26 cellular contexts compared by ENCODE assay signal in the genomic region with DNA sequence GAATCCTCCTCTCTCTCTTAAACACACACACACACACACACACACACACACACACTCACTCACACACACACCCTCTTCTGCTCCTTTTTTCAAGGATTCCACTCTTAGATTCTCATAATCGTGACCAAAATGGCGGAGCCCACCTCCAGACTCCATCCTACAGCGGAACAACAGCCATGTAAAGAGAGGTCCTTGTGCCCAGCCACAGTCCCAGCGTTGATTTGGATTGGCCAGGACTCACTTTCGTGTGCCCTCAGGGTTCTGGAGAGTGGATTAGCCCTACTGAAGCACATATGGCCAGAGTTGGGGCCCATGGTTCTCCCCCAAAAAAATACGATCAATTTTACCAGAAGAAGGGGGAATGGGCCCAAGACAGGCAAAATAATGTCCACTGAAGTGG.
DNase-seq lines count a peak whose midpoint lies in the region; ATAC-seq, FAIRE-seq and TF ChIP-seq lines count a peak whose summit lies in the region.
"Had no signal": no experiment of that assay in that cellular context is flagged by ENCODE, and none has a peak within 500 bp of the region (broad histone marks: within the 10 kb centered on the region; RNA-seq: fewer than 3 reads in every experiment).

No MANE protein-coding gene starts in this region.

- H3K27me3 ChIP-seq in KMS-11 (ENCODE audit: insufficient read depth, low read depth), result no peaks in the 10 kb centered on the region
- H3K27me3 ChIP-seq in endothelial cell of umbilical vein (ENCODE audit: control insufficient read depth in 2 of 2, insufficient read depth in 2 of 2, low read length in 2 of 2), result no peaks in the 10 kb centered on the region
- H3K27me3 ChIP-seq: heart left ventricle, MG63, pancreas, SJSA1, thyroid gland had no signal

- no peak for TF ChIP-seq POLR2A in endothelial cell of umbilical vein (IDR thresholded peaks at IDR 0.05; ENCODE audit: low read depth, low read length)

- H3K9me3 Mint-ChIP-seq in activated CD4-positive, alpha-beta memory T cell treated with anti-CD3 and anti-CD28 coated beads for 36 hours, result no peaks in the 10 kb centered on the region
- peaks cover 2% of the 10 kb centered on the region for H3K9me3 Mint-ChIP-seq in activated CD4-positive, alpha-beta memory T cell treated with anti-CD3 and anti-CD28 coated beads, Interleukin-2, amount 10 ng/mL, durations not matched to agents 7 days and 5 days
- no peaks in the 10 kb centered on the region for H3K9me3 Mint-ChIP-seq in stimulated activated effector memory CD8-positive, alpha-beta T cell treated with anti-CD3 and anti-CD28 coated beads, Interleukin-12 subunit alpha, Interleukin-12 subunit beta, amount 100 ng/mL, for 72 hours
- H3K9me3 Mint-ChIP-seq: mesothelial cell of epicardium; naive thymus-derived CD8-positive, alpha-beta T cell; stimulated activated naive CD8-positive, alpha-beta T cell treated with anti-CD3 and anti-CD28 coated beads, Interleukin-15, amount 100 ng/mL, for 72 hours had no signal

- no peaks in the 10 kb centered on the region for H3K9me3 ChIP-seq in endothelial cell of umbilical vein (replicated peaks; ENCODE audit: control insufficient read depth, insufficient read depth, low read length)
- H3K9me3 ChIP-seq: heart left ventricle, MG63, pancreas, SJSA1, thyroid gland had no signal

- intact Hi-C loops in activated CD4-positive, alpha-beta memory T cell treated with anti-CD3 and anti-CD28 coated beads for 36 hours (cut with micrococcal nuclease), result loop anchor here (1.0 kb wide), 4 partner anchors 19 to 38 kb away; no protein-coding TSS in a partner anchor
- intact Hi-C loops in endothelial cell of umbilical vein (cut with micrococcal nuclease) (loop anchor here (5.0 kb wide), 2 partner anchors 318 to 522 kb away; a partner anchor contains a TSS), Right ventricle myocardium superior (cut with DNase I) (no loop called here)

- no peaks in the 10 kb centered on the region for H3K36me3 ChIP-seq in KMS-11 (ENCODE audit: insufficient read depth)
- no peaks in the 10 kb centered on the region for H3K36me3 ChIP-seq in endothelial cell of umbilical vein (ENCODE audit: control insufficient read depth in 2 of 2, extremely low read depth in 1 of 2, insufficient read depth in 2 of 2, low read length in 2 of 2)
- H3K36me3 ChIP-seq: heart left ventricle, MG63, pancreas, SJSA1, thyroid gland had no signal

- CTCF ChIA-PET in activated CD4-positive, alpha-beta memory T cell treated with anti-CD3 and anti-CD28 coated beads for 36 hours (lab: Charles Lee), result interaction anchor here (1.0 kb wide), 1 partner anchor 41 kb away, joined by 3 read pairs; no protein-coding TSS in a partner anchor
- CTCF ChIA-PET in activated CD4-positive, alpha-beta memory T cell treated with anti-CD3 and anti-CD28 coated beads, Interleukin-2, amount 10 ng/mL, durations not matched to agents 7 days and 5 days (lab: Charles Lee), result no interaction called here
- CTCF ChIA-PET in endothelial cell of umbilical vein (lab: Charles Lee), result interaction anchor here (6.4 kb wide), 1 partner anchor 41 kb away, joined by 62 read pairs; no protein-coding TSS in a partner anchor

- H3K4me1 ChIP-seq in KMS-11 (ENCODE audit: low read depth, poor library complexity, severe bottlenecking), result peaks cover 95% of the 10 kb centered on the region
- H3K4me1 ChIP-seq in endothelial cell of umbilical vein (ENCODE audit: control insufficient read depth, extremely low read depth, insufficient read depth, low read length), result peaks cover 49% of the 10 kb centered on the region

- H3K4me1 Mint-ChIP-seq in activated CD4-positive, alpha-beta memory T cell treated with anti-CD3 and anti-CD28 coated beads for 36 hours (ENCODE audit: low read depth), result peaks cover 48% of the 10 kb centered on the region
- peaks cover 51% of the 10 kb centered on the region for H3K4me1 Mint-ChIP-seq in activated CD4-positive, alpha-beta memory T cell treated with anti-CD3 and anti-CD28 coated beads, Interleukin-2, amount 10 ng/mL, durations not matched to agents 7 days and 5 days
- peaks cover 69% of the 10 kb centered on the region for H3K4me1 Mint-ChIP-seq in stimulated activated effector memory CD8-positive, alpha-beta T cell treated with anti-CD3 and anti-CD28 coated beads, Interleukin-12 subunit alpha, Interleukin-12 subunit beta, amount 100 ng/mL, for 72 hours

- ATAC-seq in stimulated activated effector memory CD8-positive, alpha-beta T cell treated with anti-CD3 and anti-CD28 coated beads, Interleukin-12 subunit alpha, Interleukin-12 subunit beta, amount 100 ng/mL, for 72 hours, result no peak
- ATAC-seq in Right ventricle myocardium superior (ENCODE audit: poor library complexity), result no peak
- ATAC-seq: naive thymus-derived CD8-positive, alpha-beta T cell had no signal

- no TSS peak for BruUV-seq in endothelial cell of umbilical vein (replicated peaks; lab: Mats Ljungman, UMichigan)

- POLR2A ChIA-PET in activated CD4-positive, alpha-beta memory T cell treated with anti-CD3 and anti-CD28 coated beads for 36 hours (lab: Charles Lee), result interaction anchor here (1.2 kb wide), 1 partner anchor 103 kb away, joined by 4 read pairs; no protein-coding TSS in a partner anchor
- POLR2A ChIA-PET in activated CD4-positive, alpha-beta memory T cell treated with anti-CD3 and anti-CD28 coated beads, Interleukin-2, amount 10 ng/mL, durations not matched to agents 7 days and 5 days (lab: Charles Lee), result interaction anchor here (2.7 kb wide), 1 partner anchor 20 kb away, joined by 6 read pairs; no protein-coding TSS in a partner anchor
- POLR2A ChIA-PET in endothelial cell of umbilical vein (lab: Charles Lee), result no interaction called here

- H3K27ac ChIP-seq in KMS-11 (peak overlapping the region; percentile 69), endothelial cell of umbilical vein (ENCODE audit: insufficient read depth, low read depth, low read length) (peak overlapping the region; percentile 85)
- H3K27ac ChIP-seq: SJSA1 had no signal

- dilution Hi-C loops in endothelial cell of umbilical vein (cut with MboI; ENCODE audit: extremely low pct_ligation_motif_present, low sequenced_read_pairs), result no loop called here

- H3K4me3 Mint-ChIP-seq in activated CD4-positive, alpha-beta memory T cell treated with anti-CD3 and anti-CD28 coated beads for 36 hours, result no peak overlapping the region
- H3K4me3 Mint-ChIP-seq in activated CD4-positive, alpha-beta memory T cell treated with anti-CD3 and anti-CD28 coated beads, Interleukin-2, amount 10 ng/mL, durations not matched to agents 7 days and 5 days, result no peak overlapping the region
- no peak overlapping the region for H3K4me3 Mint-ChIP-seq in stimulated activated effector memory CD8-positive, alpha-beta T cell treated with anti-CD3 and anti-CD28 coated beads, Interleukin-12 subunit alpha, Interleukin-12 subunit beta, amount 100 ng/mL, for 72 hours
- H3K4me3 Mint-ChIP-seq: activated CD4-positive, alpha-beta T cell treated with anti-CD3 and anti-CD28 coated beads for 36 hours; B cell; mesothelial cell of epicardium; naive thymus-derived CD8-positive, alpha-beta T cell had no signal

- H4K20me1 ChIP-seq in KMS-11 (ENCODE audit: insufficient read depth), result no peaks in the 10 kb centered on the region
- H4K20me1 ChIP-seq in endothelial cell of umbilical vein (replicated peaks; ENCODE audit: control insufficient read depth, extremely low read depth, insufficient read depth, low read length), result no peaks in the 10 kb centered on the region

- no peak for FAIRE-seq in endothelial cell of umbilical vein (lab: Jason Lieb, UNC)
- FAIRE-seq: pancreas had no signal

- H3K27ac Mint-ChIP-seq in activated CD4-positive, alpha-beta memory T cell treated with anti-CD3 and anti-CD28 coated beads for 36 hours, result peak overlapping the region; percentile 79
- H3K27ac Mint-ChIP-seq in activated CD4-positive, alpha-beta memory T cell treated with anti-CD3 and anti-CD28 coated beads, Interleukin-2, amount 10 ng/mL, durations not matched to agents 7 days and 5 days, result no peak overlapping the region
- peak overlapping the region; percentile 84 for H3K27ac Mint-ChIP-seq in stimulated activated effector memory CD8-positive, alpha-beta T cell treated with anti-CD3 and anti-CD28 coated beads, Interleukin-12 subunit alpha, Interleukin-12 subunit beta, amount 100 ng/mL, for 72 hours
- H3K27ac Mint-ChIP-seq: mesothelial cell of epicardium; naive thymus-derived CD8-positive, alpha-beta T cell had no signal

- no peak for DNase-seq in activated CD4-positive, alpha-beta memory T cell treated with anti-CD3 and anti-CD28 coated beads for 36 hours
- DNase-seq in activated CD4-positive, alpha-beta memory T cell treated with anti-CD3 and anti-CD28 coated beads, Interleukin-2, amount 10 ng/mL, durations not matched to agents 7 days and 5 days, result no peak
- DNase-seq in endothelial cell of umbilical vein (ENCODE audit: low read depth, low spot score) (no peak), NCI-H146 treated with DMSO at 0.1 percent for 48 hours (lab: John Stamatoyannopoulos, UW; ENCODE audit: unreplicated experiment) (no peak), cerebellar cortex (ENCODE audit: low spot score) (no peak), Right ventricle myocardium superior (no peak)
- no peak for DNase-seq in stimulated activated effector memory CD8-positive, alpha-beta T cell treated with anti-CD3 and anti-CD28 coated beads, Interleukin-12 subunit alpha, Interleukin-12 subunit beta, amount 100 ng/mL, for 72 hours (ENCODE audit: low spot score in 2 of 2)
- DNase-seq: activated CD4-positive, alpha-beta T cell treated with anti-CD3 and anti-CD28 coated beads for 36 hours; activated effector memory CD4-positive, alpha-beta T cell treated with Interleukin-2 at 50 U/mL for 16 hours; DMS79 treated with DMSO at 0.1 percent for 48 hours; effector CD4-positive, alpha-beta T cell; MG63; naive thymus-derived CD8-positive, alpha-beta T cell; NCI-H1417 treated with DMSO at 0.1 percent for 48 hours; NCI-H510A; pancreas; right cardiac atrium; stimulated activated CD4-positive, alpha-beta T cell treated with anti-CD3 and anti-CD28 coated beads, Interleukin-12 subunit alpha, Interleukin-12 subunit beta, amount 100 ng/mL, for 4 hours; stimulated activated CD4-positive, alpha-beta T cell treated with anti-CD3 and anti-CD28 coated beads, Interleukin-4, amount 100 ng/mL, for 24 hours; stimulated activated naive CD8-positive, alpha-beta T cell treated with anti-CD3 and anti-CD28 coated beads, Interleukin-15, amount 100 ng/mL, for 72 hours had no signal

- TF ChIP-seq CTCF in KMS-11 (conservative IDR thresholded peaks at IDR 0.05; ENCODE audit: low read depth, low read length) (no peak), endothelial cell of umbilical vein (IDR thresholded peaks at IDR 0.05; ENCODE audit: extremely low read depth in 1 of 2, insufficient read depth in 1 of 2, low read depth in 1 of 2, low read length in 2 of 2) (no peak)

- H3K79me2 ChIP-seq in KMS-11 (ENCODE audit: insufficient read depth, low read depth) (no peaks in the 10 kb centered on the region), endothelial cell of umbilical vein (ENCODE audit: control insufficient read depth, insufficient read depth, low read length) (no peaks in the 10 kb centered on the region)

- H3K4me3 ChIP-seq in KMS-11 (IDR thresholded peaks at IDR 0.05; ENCODE audit: insufficient read depth, low read depth, low read length) (no peak overlapping the region), endothelial cell of umbilical vein (replicated peaks in 1 of 3; ENCODE audit: insufficient read depth in 1 of 3, low read depth in 1 of 3, low read length in 3 of 3) (no peak overlapping the region)
- H3K4me3 ChIP-seq: heart left ventricle, MG63, pancreas, SJSA1, thyroid gland had no signal

- H3K27me3 Mint-ChIP-seq in activated CD4-positive, alpha-beta memory T cell treated with anti-CD3 and anti-CD28 coated beads for 36 hours, result no peaks in the 10 kb centered on the region
- no peaks in the 10 kb centered on the region for H3K27me3 Mint-ChIP-seq in activated CD4-positive, alpha-beta memory T cell treated with anti-CD3 and anti-CD28 coated beads, Interleukin-2, amount 10 ng/mL, durations not matched to agents 7 days and 5 days
- H3K27me3 Mint-ChIP-seq: activated CD4-positive, alpha-beta T cell treated with anti-CD3 and anti-CD28 coated beads for 36 hours; stimulated activated naive CD8-positive, alpha-beta T cell treated with anti-CD3 and anti-CD28 coated beads, Interleukin-15, amount 100 ng/mL, for 72 hours had no signal

- H3K4me2 ChIP-seq in KMS-11 (peak overlapping the region; percentile 56), endothelial cell of umbilical vein (ENCODE audit: insufficient read depth, low read length) (no peak overlapping the region)

- no peak overlapping the region; the same call in 1 of the 2 replicates for H3K9ac ChIP-seq in KMS-11
- H3K9ac ChIP-seq in endothelial cell of umbilical vein (replicated peaks; ENCODE audit: extremely low read depth, insufficient read depth, low read length), result no peak overlapping the region

- H3K9me1 ChIP-seq in endothelial cell of umbilical vein (replicated peaks; ENCODE audit: control insufficient read depth, extremely low read depth, insufficient read depth, low read length), result no peaks in the 10 kb centered on the region

- no peak overlapping the region for H2AFZ ChIP-seq in KMS-11 (ENCODE audit: low read depth)
- H2AFZ ChIP-seq in endothelial cell of umbilical vein (ENCODE audit: low read depth, low read length), result no peak overlapping the region

- H3K36me3 Mint-ChIP-seq in activated CD4-positive, alpha-beta memory T cell treated with anti-CD3 and anti-CD28 coated beads for 36 hours, result no peaks in the 10 kb centered on the region
- no peaks in the 10 kb centered on the region for H3K36me3 Mint-ChIP-seq in activated CD4-positive, alpha-beta memory T cell treated with anti-CD3 and anti-CD28 coated beads, Interleukin-2, amount 10 ng/mL, durations not matched to agents 7 days and 5 days (ENCODE audit: low read depth)
- no peaks in the 10 kb centered on the region for H3K36me3 Mint-ChIP-seq in stimulated activated effector memory CD8-positive, alpha-beta T cell treated with anti-CD3 and anti-CD28 coated beads, Interleukin-12 subunit alpha, Interleukin-12 subunit beta, amount 100 ng/mL, for 72 hours
- H3K36me3 Mint-ChIP-seq: mesothelial cell of epicardium; naive thymus-derived CD8-positive, alpha-beta T cell had no signal
